ENCODE assay signal across 26 cellular contexts in genomic region chr3:181457756-181458155, GRCh38.
"Had no signal": no experiment of that assay in that cellular context is flagged by ENCODE, and none has a peak within 500 bp of the region (broad histone marks: within the 10 kb centered on the region; RNA-seq: fewer than 3 reads in every experiment).

No MANE protein-coding gene starts in this region.

- H3K27ac Mint-ChIP-seq: activated T-helper 1 cell treated with anti-CD3 and anti-CD28 coated beads, Interleukin-12 subunit alpha, Interleukin-12 subunit beta, Interleukin-2, Interleukin-4 antibody, amounts not matched to agents 30 ng/mL and 10 ng/mL and 1 ng/mL, durations not matched to agents 14 hours and 24 hours and 36 hours; effector memory CD8-positive, alpha-beta T cell; memory B cell; natural killer cell; stimulated activated effector memory CD8-positive, alpha-beta T cell treated with anti-CD3 and anti-CD28 coated beads, Interleukin-12 subunit alpha, Interleukin-12 subunit beta, amount 100 ng/mL, for 72 hours; stimulated activated naive CD8-positive, alpha-beta T cell treated with anti-CD3 and anti-CD28 coated beads, Interleukin-15, amount 100 ng/mL, for 72 hours; T-helper 2 cell treated with Interferon-gamma antibody and Interleukin-4, amounts not matched to agents 5 μg/mL and 100 μg/mL, for 36 hours had no signal

- DNase-seq: activated CD4-positive, alpha-beta T cell treated with anti-CD3 and anti-CD28 coated beads for 48 hours; activated CD4-positive, alpha-beta T cell treated with anti-CD3 and anti-CD28 coated beads, Interleukin-2, amount 50 U/mL, for 48 hours; activated CD8-positive, alpha-beta memory T cell treated with anti-CD3 and anti-CD28 coated beads, Interleukin-2, amount 50 U/mL, for 4 hours; activated gamma-delta T cell treated with Interleukin-2 at 50 U/mL for 16 hours; activated naive CD4-positive, alpha-beta T cell treated with anti-CD3 and anti-CD28 coated beads, Interleukin-2, amount 50 U/mL, for 16 hours; activated T-cell treated with anti-CD3 and anti-CD28 coated beads, Interleukin-2, amount 50 U/mL, for 1 hour; amniotic stem cell; cerebellar nuclear complex; effector memory CD8-positive, alpha-beta T cell; erythroblast; kidney; natural killer cell; right lobe of liver; stimulated activated CD4-positive, alpha-beta T cell treated with anti-CD3 and anti-CD28 coated beads, Interleukin-4, amount 100 ng/mL, for 24 hours; stimulated activated naive CD8-positive, alpha-beta T cell treated with anti-CD3 and anti-CD28 coated beads, Interleukin-15, amount 100 ng/mL, for 72 hours; T-helper 1 cell; trophoblast cell had no signal

- ATAC-seq: activated CD4-positive, CD25-positive, alpha-beta regulatory T cell treated with anti-CD3 and anti-CD28 coated beads, Interleukin-2, amount 50 U/mL, for 24 hours; effector memory CD8-positive, alpha-beta T cell; gastroesophageal sphincter; natural killer cell; right lobe of liver; stimulated activated effector memory CD8-positive, alpha-beta T cell treated with anti-CD3 and anti-CD28 coated beads, Interleukin-12 subunit alpha, Interleukin-12 subunit beta, amount 100 ng/mL, for 72 hours; stimulated activated naive CD8-positive, alpha-beta T cell treated with anti-CD3 and anti-CD28 coated beads, Interleukin-15, amount 100 ng/mL, for 72 hours had no signal

- H3K4me3 Mint-ChIP-seq: activated T-helper 1 cell treated with anti-CD3 and anti-CD28 coated beads, Interleukin-12 subunit alpha, Interleukin-12 subunit beta, Interleukin-2, Interleukin-4 antibody, amounts not matched to agents 30 ng/mL and 10 ng/mL and 1 ng/mL, durations not matched to agents 14 hours and 24 hours and 36 hours; effector memory CD8-positive, alpha-beta T cell; memory B cell; natural killer cell; stimulated activated effector memory CD8-positive, alpha-beta T cell treated with anti-CD3 and anti-CD28 coated beads, Interleukin-12 subunit alpha, Interleukin-12 subunit beta, amount 100 ng/mL, for 72 hours; stimulated activated naive CD8-positive, alpha-beta T cell treated with anti-CD3 and anti-CD28 coated beads, Interleukin-15, amount 100 ng/mL, for 72 hours; T-helper 2 cell treated with Interferon-gamma antibody and Interleukin-4, amounts not matched to agents 5 μg/mL and 100 μg/mL, for 36 hours had no signal

- H3K27me3 ChIP-seq: gastroesophageal sphincter, right lobe of liver, suprapubic skin had no signal

- H3K27me3 Mint-ChIP-seq: effector memory CD8-positive, alpha-beta T cell; memory B cell; stimulated activated naive CD8-positive, alpha-beta T cell treated with anti-CD3 and anti-CD28 coated beads, Interleukin-15, amount 100 ng/mL, for 72 hours had no signal

- H3K9me3 Mint-ChIP-seq: memory B cell had no signal

- H3K27ac ChIP-seq: coronary artery, gastroesophageal sphincter, right lobe of liver, suprapubic skin, VCaP had no signal

- H3K4me1 Mint-ChIP-seq: memory B cell; natural killer cell; stimulated activated effector memory CD8-positive, alpha-beta T cell treated with anti-CD3 and anti-CD28 coated beads, Interleukin-12 subunit alpha, Interleukin-12 subunit beta, amount 100 ng/mL, for 72 hours; stimulated activated naive CD8-positive, alpha-beta T cell treated with anti-CD3 and anti-CD28 coated beads, Interleukin-15, amount 100 ng/mL, for 72 hours had no signal

- H3K36me3 Mint-ChIP-seq: memory B cell; natural killer cell; stimulated activated effector memory CD8-positive, alpha-beta T cell treated with anti-CD3 and anti-CD28 coated beads, Interleukin-12 subunit alpha, Interleukin-12 subunit beta, amount 100 ng/mL, for 72 hours had no signal
